In the genomic region with DNA sequence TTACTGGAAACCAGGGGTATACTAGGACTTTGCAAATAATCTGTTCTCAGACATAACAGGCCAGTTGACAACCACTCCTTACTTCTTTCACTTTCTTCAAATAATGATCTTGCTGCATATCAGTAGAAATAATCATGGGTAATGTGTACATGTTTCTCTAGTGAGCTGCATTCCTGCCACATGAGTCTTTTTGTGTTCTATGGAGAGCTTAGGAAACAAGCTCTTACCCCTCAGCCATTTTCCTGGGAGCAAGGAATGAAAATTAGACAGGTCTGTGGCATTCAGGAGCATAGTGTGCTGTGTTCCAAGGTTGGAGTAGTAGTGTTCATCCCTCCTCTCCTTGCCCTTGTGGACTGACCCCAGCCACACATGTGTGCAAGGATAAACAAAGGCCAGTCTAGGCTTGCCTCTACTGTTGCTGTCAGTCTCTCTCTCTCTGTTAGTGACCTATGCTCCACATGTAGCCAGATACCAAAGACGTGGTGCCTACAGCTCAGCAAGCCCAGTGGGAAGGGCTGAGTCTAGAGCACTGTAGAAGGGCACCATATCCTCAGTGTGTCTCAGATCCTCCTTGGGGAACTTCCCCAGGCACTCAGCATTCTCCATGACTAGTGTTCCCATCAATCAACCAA, we compare ENCODE assay signal across 1 cellular context.
A peak's percentile ranks its signal among the peaks of the same experiment; 100 is the strongest.
TF ChIP-seq lines count a peak whose summit lies in the region.

No MANE protein-coding gene starts in this region.

TF ChIP-seq in SK-N-SH, 30 proteins besides CTCF, POLR2A, EP300 and RAD21:
- TF ChIP-seq, protein P1, sequence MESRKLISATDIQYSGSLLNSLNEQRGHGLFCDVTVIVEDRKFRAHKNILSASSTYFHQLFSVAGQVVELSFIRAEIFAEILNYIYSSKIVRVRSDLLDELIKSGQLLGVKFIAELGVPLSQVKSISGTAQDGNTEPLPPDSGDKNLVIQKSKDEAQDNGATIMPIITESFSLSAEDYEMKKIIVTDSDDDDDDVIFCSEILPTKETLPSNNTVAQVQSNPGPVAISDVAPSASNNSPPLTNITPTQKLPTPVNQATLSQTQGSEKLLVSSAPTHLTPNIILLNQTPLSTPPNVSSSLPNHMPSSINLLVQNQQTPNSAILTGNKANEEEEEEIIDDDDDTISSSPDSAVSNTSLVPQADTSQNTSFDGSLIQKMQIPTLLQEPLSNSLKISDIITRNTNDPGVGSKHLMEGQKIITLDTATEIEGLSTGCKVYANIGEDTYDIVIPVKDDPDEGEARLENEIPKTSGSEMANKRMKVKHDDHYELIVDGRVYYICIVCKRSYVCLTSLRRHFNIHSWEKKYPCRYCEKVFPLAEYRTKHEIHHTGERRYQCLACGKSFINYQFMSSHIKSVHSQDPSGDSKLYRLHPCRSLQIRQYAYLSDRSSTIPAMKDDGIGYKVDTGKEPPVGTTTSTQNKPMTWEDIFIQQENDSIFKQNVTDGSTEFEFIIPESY (IDR thresholded peaks at IDR 0.05; ENCODE audit: borderline replicate concordance, low read depth), result no peak
- peak; percentile 13; the same call in 1 of the 2 replicates for TF ChIP-seq FOSL2 (IDR thresholded peaks at IDR 0.05; ENCODE audit: borderline replicate concordance, low read depth)
- no peak for TF ChIP-seq MEF2A (IDR thresholded peaks at IDR 0.05; ENCODE audit: borderline replicate concordance, low read depth)
- no peak for TF ChIP-seq CHD2 (IDR thresholded peaks at IDR 0.05; ENCODE audit: low read length, partially characterized antibody)
